9 cellular contexts compared by ENCODE assay signal in genomic region chr1:193031431-193031830, GRCh38. TPM values are rescaled to one million over a fixed set of nuclear protein-coding genes. Genes with fewer than 3 reads are reported as not detected.
DNase-seq lines count a peak whose midpoint lies in the region; ATAC-seq, FAIRE-seq and TF ChIP-seq lines count a peak whose summit lies in the region.
"Had no signal": no experiment of that assay in that cellular context is flagged by ENCODE, and none has a peak within 500 bp of the region (broad histone marks: within the 10 kb centered on the region; RNA-seq: fewer than 3 reads in every experiment).

No MANE protein-coding gene starts in this region.

- peaks cover 0 to 12% (median 0%) of the 10 kb centered on the region in 3 donors for H3K36me3 ChIP-seq in pancreas

- peak; percentile 36 for TF ChIP-seq CTCF in cardiac fibroblast (IDR thresholded peaks at IDR 0.05; ENCODE audit: low read depth, low read length)
- TF ChIP-seq CTCF in pancreas (IDR thresholded peaks at IDR 0.05), result no peak

- no peak overlapping the region for H3K27ac ChIP-seq in pancreas
- H3K27ac ChIP-seq: BLaER1 treated with 17β-estradiol and CSF1 and Interleukin-3, amounts not matched to agents 10 nM and 100 nM had no signal

- intact Hi-C loops in pancreas (cut with DNase I), result no loop called here

- H3K27me3 ChIP-seq in pancreas, result no peaks in the 10 kb centered on the region
- H3K27me3 ChIP-seq: BLaER1 treated with 17β-estradiol and CSF1 and Interleukin-3, amounts not matched to agents 10 nM and 100 nM had no signal

- ATAC-seq in pancreas (peak; percentile 50 to 77 (median 68)), GM21423 (IDR thresholded peaks at IDR 0.05; ENCODE audit: unreplicated experiment) (no peak)

- DNase-seq in NCI-H1694 (lab: John Stamatoyannopoulos, UW) (peak; percentile 6), NCI-H1694 treated with DMSO at 0.1 percent for 48 hours (lab: John Stamatoyannopoulos, UW) (no peak), KBM-7 (peak; percentile 19), cardiac fibroblast (ENCODE audit: low read depth in 2 of 2) (peak; percentile 40 to 48), pancreas (no peak), COLO668 (lab: John Stamatoyannopoulos, UW; ENCODE audit: unreplicated experiment) (no peak), NCI-H510A (lab: John Stamatoyannopoulos, UW) (no peak)

- peaks cover 0 to 5% (median 0%) of the 10 kb centered on the region in 4 donors for H3K9me3 ChIP-seq in pancreas

- in situ Hi-C loops in KBM-7 (cut with MboI; ENCODE audit: low pct_unique_long_range_greater_than_20kb, low sequenced_read_pairs), result no loop called here

- peaks cover 0 to 14% (median 1%) of the 10 kb centered on the region in 3 donors for H3K4me1 ChIP-seq in pancreas
- H3K4me1 ChIP-seq: BLaER1 treated with 17β-estradiol and CSF1 and Interleukin-3, amounts not matched to agents 10 nM and 100 nM had no signal

- 68 to 74% methylated on average over 2 of the region's 2 CpGs for WGBS in pancreas, 2 donors

- H3K4me3 ChIP-seq in cardiac fibroblast (replicated peaks in 1 of 2; ENCODE audit: low read depth in 2 of 2, low read length in 2 of 2) (no peak overlapping the region), pancreas (no peak overlapping the region)
- H3K4me3 ChIP-seq: BLaER1 treated with 17β-estradiol and CSF1 and Interleukin-3, amounts not matched to agents 10 nM and 100 nM had no signal

- peak; percentile 82 for FAIRE-seq in pancreas (lab: Jason Lieb, UNC)

RNA-seq across cellular contexts. Expression of gene UCHL5, which starts 27.7 kb away (rescaled TPM):
- total RNA-seq in pancreas, result 10 to 100 TPM; 14.8 to 26.8 (median 17.8) TPM
- polyA plus RNA-seq in pancreas, result 10 to 100 TPM in 1 of 2 donors, 1 to 10 TPM in 1; 9.8 to 13.5 TPM

RNA-seq across cellular contexts. Expression of gene RO60, which starts 28.0 kb away (rescaled TPM):
- 10 to 100 TPM; 14.0 to 31.3 (median 22.7) TPM for total RNA-seq in pancreas
- 1 to 10 TPM; 4.3 to 5.1 TPM for polyA plus RNA-seq in pancreas

Comparison
In these comparisons a context has a peak if more than half of its experiments do, and no peak if none do; other contexts are left out.
1. DNase-seq: peak in NCI-H1694 (single experiment), KBM-7 (single experiment) and cardiac fibroblast (2 of 2); none in NCI-H1694 treated with DMSO at 0.1 percent for 48 hours (single experiment), pancreas (0 of 6), COLO668 (single experiment) and NCI-H510A (single experiment).